22 cellular contexts compared by ENCODE assay signal in genomic region chr17:72967263-72967962, GRCh38.
DNase-seq lines count a peak whose midpoint lies in the region; ATAC-seq, FAIRE-seq and TF ChIP-seq lines count a peak whose summit lies in the region.
"Had no signal": no experiment of that assay in that cellular context is flagged by ENCODE, and none has a peak within 500 bp of the region (broad histone marks: within the 10 kb centered on the region; RNA-seq: fewer than 3 reads in every experiment).

No MANE protein-coding gene starts in this region.

- H3K36me3 Mint-ChIP-seq in T-helper 2 cell treated with Interferon-gamma antibody and Interleukin-4, amounts not matched to agents 5 μg/mL and 100 μg/mL, for 36 hours (ENCODE audit: low read depth): no peaks in the 10 kb centered on the region

- no peak for TF ChIP-seq CTCF in D721Med (IDR thresholded peaks at IDR 0.05; ENCODE audit: insufficient read depth, missing control alignments)

- peak overlapping the region; percentile 43 for H3K27ac ChIP-seq in angular gyrus (ENCODE audit: low read depth, low read length)
- H3K27ac ChIP-seq: Peyer's patch had no signal

- ATAC-seq in sciatic nerve: no peak
- ATAC-seq: GM23338 had no signal

- DNase-seq in T-helper 2 cell treated with Interferon-gamma antibody and Interleukin-4, amounts not matched to agents 5 μg/mL and 100 μg/mL, for 36 hours (ENCODE audit: low spot score): no peak
- DNase-seq in T-helper 2 cell: no peak
- peak; percentile 30 for DNase-seq in islet precursor cell
- no peak for DNase-seq in D721Med (ENCODE audit: insufficient read length, low spot score)
- DNase-seq in sciatic nerve (ENCODE audit: low spot score): no peak
- no peak for DNase-seq in NOMO-1 treated with DMSO at 0.1 percent for 48 hours (lab: John Stamatoyannopoulos, UW; ENCODE audit: unreplicated experiment)
- no peak for DNase-seq in activated CD8-positive, alpha-beta memory T cell treated with anti-CD3 and anti-CD28 coated beads, Interleukin-2, amount 50 U/mL, for 4 hours
- DNase-seq: 8988T; CD4-positive, CD25-positive, alpha-beta regulatory T cell; COR-L47; DMS153; GDM1; Kasumi-1; MG63; NCI-H1048; NCI-H1436; NCI-H2029; NCI-H446; NCI-H774; Peyer's patch had no signal

- no peaks in the 10 kb centered on the region for H3K4me1 Mint-ChIP-seq in T-helper 2 cell treated with Interferon-gamma antibody and Interleukin-4, amounts not matched to agents 5 μg/mL and 100 μg/mL, for 36 hours (ENCODE audit: low read depth)

- intact Hi-C loops in sciatic nerve (cut with DNase I): no loop called here

- peak overlapping the region; percentile 9 for H3K27ac Mint-ChIP-seq in T-helper 2 cell treated with Interferon-gamma antibody and Interleukin-4, amounts not matched to agents 5 μg/mL and 100 μg/mL, for 36 hours
- H3K27ac Mint-ChIP-seq: CD4-positive, CD25-positive, alpha-beta regulatory T cell; GM23338 had no signal

- H3K4me3 Mint-ChIP-seq in T-helper 2 cell treated with Interferon-gamma antibody and Interleukin-4, amounts not matched to agents 5 μg/mL and 100 μg/mL, for 36 hours: no peak overlapping the region
- H3K4me3 Mint-ChIP-seq: CD4-positive, CD25-positive, alpha-beta regulatory T cell; GM23338 had no signal

- no peaks in the 10 kb centered on the region for H3K27me3 Mint-ChIP-seq in T-helper 2 cell treated with Interferon-gamma antibody and Interleukin-4, amounts not matched to agents 5 μg/mL and 100 μg/mL, for 36 hours (ENCODE audit: low read depth)
- H3K27me3 Mint-ChIP-seq: CD4-positive, CD25-positive, alpha-beta regulatory T cell had no signal

- no peaks in the 10 kb centered on the region for H3K9me3 Mint-ChIP-seq in T-helper 2 cell treated with Interferon-gamma antibody and Interleukin-4, amounts not matched to agents 5 μg/mL and 100 μg/mL, for 36 hours
- H3K9me3 Mint-ChIP-seq: CD4-positive, CD25-positive, alpha-beta regulatory T cell had no signal

- no peak for FAIRE-seq in D721Med (lab: Jason Lieb, UNC)
